20 cellular contexts compared by ENCODE assay signal in genomic region chr22:40077646-40078016, GRCh38.
"Had no signal": no experiment of that assay in that cellular context is flagged by ENCODE, and none has a peak within 500 bp of the region (broad histone marks: within the 10 kb centered on the region; RNA-seq: fewer than 3 reads in every experiment).

No MANE protein-coding gene starts in this region.

- ATAC-seq: psoas muscle had no signal

- H3K27me3 ChIP-seq: esophagus squamous epithelium, left lung, right lobe of liver had no signal

- H3K9me3 ChIP-seq: esophagus squamous epithelium, left lung, psoas muscle, right lobe of liver had no signal

- H3K4me3 Mint-ChIP-seq: T-helper 1 cell treated with Interleukin-12 subunit alpha and Interleukin-12 subunit beta and Interleukin-4 antibody, amounts not matched to agents 30 μg/mL and 1 μg/mL, for 36 hours; type B pancreatic cell had no signal

- H3K36me3 ChIP-seq: esophagus squamous epithelium, left lung, right lobe of liver, WERI-Rb-1 had no signal

- H3K27me3 Mint-ChIP-seq: stimulated activated naive CD8-positive, alpha-beta T cell treated with anti-CD3 and anti-CD28 coated beads, Interleukin-15, amount 100 ng/mL, for 72 hours; type B pancreatic cell had no signal

- H3K4me2 ChIP-seq: smooth muscle cell had no signal

- H3K27ac ChIP-seq: esophagus squamous epithelium, left lung, psoas muscle, right lobe of liver, WERI-Rb-1 had no signal

- H3K9me3 Mint-ChIP-seq: stimulated activated naive CD8-positive, alpha-beta T cell treated with anti-CD3 and anti-CD28 coated beads, Interleukin-15, amount 100 ng/mL, for 72 hours; T-helper 1 cell treated with Interleukin-12 subunit alpha and Interleukin-12 subunit beta and Interleukin-4 antibody, amounts not matched to agents 30 μg/mL and 1 μg/mL, for 36 hours had no signal

- DNase-seq: activated CD4-positive, alpha-beta T cell treated with anti-CD3 and anti-CD28 coated beads for 4 hours; activated CD8-positive, alpha-beta memory T cell treated with anti-CD3 and anti-CD28 coated beads, Interleukin-2, amount 50 U/mL, for 48 hours; activated naive CD4-positive, alpha-beta T cell treated with Interleukin-2 at 50 U/mL for 16 hours; anterior cingulate cortex; cerebellar nuclear complex; effector CD8-positive, alpha-beta T cell; esophagus squamous epithelium; hippocampal formation; kidney; left lung; psoas muscle; right lobe of liver; stimulated activated CD4-positive, alpha-beta T cell treated with anti-CD3 and anti-CD28 coated beads, Interleukin-4, amount 100 ng/mL, for 4 hours; stimulated activated CD8-positive, alpha-beta memory T cell treated with anti-CD3 and anti-CD28 coated beads, Interleukin-4, amount 100 ng/mL, for 48 hours; stimulated activated naive CD8-positive, alpha-beta T cell treated with anti-CD3 and anti-CD28 coated beads, Interleukin-15, amount 100 ng/mL, for 72 hours; WERI-Rb-1 had no signal

- H3K4me3 ChIP-seq: esophagus squamous epithelium, left lung, psoas muscle, right lobe of liver, smooth muscle cell had no signal

- FAIRE-seq: endothelial cell of umbilical vein, kidney had no signal

- H3K27ac Mint-ChIP-seq: T-helper 1 cell treated with Interleukin-12 subunit alpha and Interleukin-12 subunit beta and Interleukin-4 antibody, amounts not matched to agents 30 μg/mL and 1 μg/mL, for 36 hours; type B pancreatic cell had no signal
